ENCODE assay signal across 8 cellular contexts in the genomic region with DNA sequence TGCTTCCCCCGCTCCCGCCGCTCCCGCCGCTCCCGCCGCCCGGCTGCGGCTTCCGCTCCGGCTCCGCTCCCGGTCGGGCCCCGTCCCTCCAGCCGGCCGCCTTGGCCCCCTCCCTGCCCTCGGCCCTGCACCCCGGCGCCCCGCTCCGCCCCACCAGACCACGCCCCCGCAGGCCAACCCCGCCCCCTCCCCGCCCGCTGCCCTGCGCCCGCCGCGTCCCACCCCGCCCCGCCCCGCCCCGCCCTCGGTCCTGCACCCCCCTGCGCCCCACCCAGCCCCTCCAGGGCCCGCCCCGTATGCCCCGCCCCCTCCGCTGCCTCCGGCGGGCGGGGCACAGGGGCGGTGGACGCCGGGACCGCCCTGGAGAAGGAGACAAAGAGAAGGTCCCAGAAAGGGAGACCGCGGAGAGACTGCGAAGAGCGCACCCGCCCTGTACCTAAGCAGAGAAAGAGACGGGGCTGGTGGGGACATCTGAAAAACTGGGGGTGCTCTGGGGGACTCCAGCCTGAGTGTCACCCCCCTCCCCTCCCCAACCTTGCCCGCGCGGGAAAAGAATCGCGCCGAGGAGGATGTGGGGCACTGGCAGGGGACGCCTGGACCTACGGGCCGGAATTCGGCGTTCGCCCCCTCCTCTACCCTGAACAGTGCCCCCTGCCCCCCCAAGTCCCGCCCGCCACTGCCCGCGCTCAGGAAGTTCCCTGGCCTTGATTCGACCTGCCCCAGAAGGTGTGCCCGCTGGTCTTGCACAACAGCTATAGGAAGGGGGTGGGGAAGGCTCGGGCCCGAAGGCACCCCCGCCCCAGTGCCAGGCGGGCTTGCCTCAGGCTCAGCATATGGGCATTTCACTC. TPM values are rescaled to one million over a fixed set of nuclear protein-coding genes. Genes with fewer than 3 reads are reported as not detected.
DNase-seq lines count a peak whose midpoint lies in the region; ATAC-seq, FAIRE-seq and TF ChIP-seq lines count a peak whose summit lies in the region.

No MANE protein-coding gene starts in this region.

- ATAC-seq in A549: peak; percentile 66 to 72

- CTCF ChIA-PET in A549 (lab: Yijun Ruan, JAX): interaction anchor here (0.7 to 32.4 kb wide), 17 partner anchors 10 to 166 kb away, joined by 3 to 821 read pairs (median 4); a partner anchor contains a TSS

- intact Hi-C loops in left ventricle myocardium inferior (cut with micrococcal nuclease): no loop called here

- H3K36me3 ChIP-seq in left ventricle myocardium inferior (peaks cover 6% of the 10 kb centered on the region), rectal smooth muscle tissue (ENCODE audit: control insufficient read depth, insufficient read depth, low read length) (no peaks in the 10 kb centered on the region)

- peaks cover 30% of the 10 kb centered on the region for H3K4me1 Mint-ChIP-seq in T-helper 2 cell treated with Interferon-gamma antibody and Interleukin-4, amounts not matched to agents 5 μg/mL and 100 μg/mL, for 36 hours (ENCODE audit: low read depth)

- peak overlapping the region; percentile 77 for H3K9ac ChIP-seq in rectal smooth muscle tissue (ENCODE audit: low read length)

- TF ChIP-seq EP300 in A549 (IDR thresholded peaks at IDR 0.05): no peak; a peak in 1 of 5 replicates

- H3K27ac Mint-ChIP-seq in T-helper 2 cell treated with Interferon-gamma antibody and Interleukin-4, amounts not matched to agents 5 μg/mL and 100 μg/mL, for 36 hours: peak overlapping the region; percentile 98

- TF ChIP-seq CTCF in A549 (IDR thresholded peaks at IDR 0.05) (no peak), left ventricle myocardium inferior (IDR thresholded peaks at IDR 0.05; ENCODE audit: borderline replicate concordance) (no peak)

- H3K4me3 Mint-ChIP-seq in T-helper 2 cell treated with Interferon-gamma antibody and Interleukin-4, amounts not matched to agents 5 μg/mL and 100 μg/mL, for 36 hours: peak overlapping the region; percentile 91

- H3K9me3 Mint-ChIP-seq in T-helper 2 cell treated with Interferon-gamma antibody and Interleukin-4, amounts not matched to agents 5 μg/mL and 100 μg/mL, for 36 hours: no peaks in the 10 kb centered on the region

- H3K4me3 ChIP-seq in A549: peak overlapping the region; percentile 82
- H3K4me3 ChIP-seq in left ventricle myocardium inferior: peak overlapping the region; percentile 94
- H3K4me3 ChIP-seq in rectal smooth muscle tissue (ENCODE audit: low read length): peak overlapping the region; percentile 76

- peak overlapping the region; percentile 97 for H3K4me2 ChIP-seq in A549

- DNase-seq in A549 (ENCODE audit: low read depth in 1 of 2, low spot score in 1 of 2) (peak; percentile 73 to 78), GM19238 (ENCODE audit: insufficient read length, low spot score) (peak; percentile 86), NCI-H1048 (lab: John Stamatoyannopoulos, UW) (peak; percentile 31), amniotic stem cell (lab: John Stamatoyannopoulos, UW) (peak; percentile 70), left ventricle myocardium inferior (peak; percentile 84), urothelium cell line (ENCODE audit: low spot score) (peak; percentile 93)
- peak; percentile 76 for DNase-seq in T-helper 2 cell treated with Interferon-gamma antibody and Interleukin-4, amounts not matched to agents 5 μg/mL and 100 μg/mL, for 36 hours (ENCODE audit: low spot score)

- TF ChIP-seq RAD21 in A549 (conservative IDR thresholded peaks at IDR 0.05 in 1 of 2, IDR thresholded peaks at IDR 0.05 in 1 of 2): no peak

- H3K36me3 Mint-ChIP-seq in T-helper 2 cell treated with Interferon-gamma antibody and Interleukin-4, amounts not matched to agents 5 μg/mL and 100 μg/mL, for 36 hours (ENCODE audit: low read depth): peaks cover 6% of the 10 kb centered on the region

- H3K27me3 ChIP-seq in left ventricle myocardium inferior (ENCODE audit: low read depth) (no peaks in the 10 kb centered on the region), rectal smooth muscle tissue (ENCODE audit: control insufficient read depth, insufficient read depth, low read length) (no peaks in the 10 kb centered on the region)

- no peak for FAIRE-seq in A549 (lab: Jason Lieb, UNC)
- no peak for FAIRE-seq in urothelium cell line (lab: Jason Lieb, UNC)

- POLR2A ChIA-PET in A549 (lab: Yijun Ruan, JAX): interaction anchor here (0.7 to 1.9 kb wide), 6 partner anchors 9 to 379 kb away, joined by 3 to 20 read pairs (median 3); no protein-coding TSS in a partner anchor

- H3K27me3 Mint-ChIP-seq in T-helper 2 cell treated with Interferon-gamma antibody and Interleukin-4, amounts not matched to agents 5 μg/mL and 100 μg/mL, for 36 hours (ENCODE audit: low read depth): no peaks in the 10 kb centered on the region

- H3K4me1 ChIP-seq in A549 (peaks cover 75% of the 10 kb centered on the region), left ventricle myocardium inferior (peaks cover 53% of the 10 kb centered on the region), rectal smooth muscle tissue (ENCODE audit: control insufficient read depth, insufficient read depth, low read length) (peaks cover 9% of the 10 kb centered on the region)

- 0% methylated on average over 20 of the region's 76 CpGs for WGBS in A549 (ENCODE audit: missing lambda C conversion rate)

- H3K9me3 ChIP-seq in A549: no peaks in the 10 kb centered on the region
- H3K9me3 ChIP-seq in left ventricle myocardium inferior (replicated peaks): no peaks in the 10 kb centered on the region

- H3K27ac ChIP-seq in A549: peak overlapping the region; percentile 92 to 100
- H3K27ac ChIP-seq in left ventricle myocardium inferior (replicated peaks): peak overlapping the region; percentile 95
- peak overlapping the region; percentile 95 for H3K27ac ChIP-seq in rectal smooth muscle tissue (ENCODE audit: low read depth, low read length)

- TF ChIP-seq POLR2A in A549 (IDR thresholded peaks at IDR 0.05; ENCODE audit: low read length): peak; percentile 32

TF ChIP-seq in A549, 52 proteins besides CTCF, POLR2A, EP300 and RAD21:
- TF ChIP-seq RARB (CRISPR knock-in tag; IDR thresholded peaks at IDR 0.05): no peak
- TF ChIP-seq, protein P1, sequence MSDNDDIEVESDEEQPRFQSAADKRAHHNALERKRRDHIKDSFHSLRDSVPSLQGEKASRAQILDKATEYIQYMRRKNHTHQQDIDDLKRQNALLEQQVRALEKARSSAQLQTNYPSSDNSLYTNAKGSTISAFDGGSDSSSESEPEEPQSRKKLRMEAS (IDR thresholded peaks at IDR 0.05): peak; percentile 38; the same call in 1 of the 2 replicates
- TF ChIP-seq CEBPB (IDR thresholded peaks at IDR 0.05): peak; percentile 89 to 98
- no peak for TF ChIP-seq HOXB5 (CRISPR knock-in tag; IDR thresholded peaks at IDR 0.05)
- no peak for TF ChIP-seq RNF2 (IDR thresholded peaks at IDR 0.05; ENCODE audit: borderline replicate concordance, low read depth)
- TF ChIP-seq, protein P2, sequence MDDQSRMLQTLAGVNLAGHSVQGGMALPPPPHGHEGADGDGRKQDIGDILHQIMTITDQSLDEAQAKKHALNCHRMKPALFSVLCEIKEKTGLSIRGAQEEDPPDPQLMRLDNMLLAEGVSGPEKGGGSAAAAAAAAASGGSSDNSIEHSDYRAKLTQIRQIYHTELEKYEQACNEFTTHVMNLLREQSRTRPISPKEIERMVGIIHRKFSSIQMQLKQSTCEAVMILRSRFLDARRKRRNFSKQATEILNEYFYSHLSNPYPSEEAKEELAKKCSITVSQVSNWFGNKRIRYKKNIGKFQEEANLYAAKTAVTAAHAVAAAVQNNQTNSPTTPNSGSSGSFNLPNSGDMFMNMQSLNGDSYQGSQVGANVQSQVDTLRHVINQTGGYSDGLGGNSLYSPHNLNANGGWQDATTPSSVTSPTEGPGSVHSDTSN (IDR thresholded peaks at IDR 0.05): peak; percentile 47
- no peak for TF ChIP-seq CHD4 (IDR thresholded peaks at IDR 0.05; ENCODE audit: borderline replicate concordance)
- TF ChIP-seq CBX8 (IDR thresholded peaks at IDR 0.05): no peak
- TF ChIP-seq CHD2 (IDR thresholded peaks at IDR 0.05; ENCODE audit: low read length, partially characterized antibody): peak; percentile 29
- TF ChIP-seq, protein P3, sequence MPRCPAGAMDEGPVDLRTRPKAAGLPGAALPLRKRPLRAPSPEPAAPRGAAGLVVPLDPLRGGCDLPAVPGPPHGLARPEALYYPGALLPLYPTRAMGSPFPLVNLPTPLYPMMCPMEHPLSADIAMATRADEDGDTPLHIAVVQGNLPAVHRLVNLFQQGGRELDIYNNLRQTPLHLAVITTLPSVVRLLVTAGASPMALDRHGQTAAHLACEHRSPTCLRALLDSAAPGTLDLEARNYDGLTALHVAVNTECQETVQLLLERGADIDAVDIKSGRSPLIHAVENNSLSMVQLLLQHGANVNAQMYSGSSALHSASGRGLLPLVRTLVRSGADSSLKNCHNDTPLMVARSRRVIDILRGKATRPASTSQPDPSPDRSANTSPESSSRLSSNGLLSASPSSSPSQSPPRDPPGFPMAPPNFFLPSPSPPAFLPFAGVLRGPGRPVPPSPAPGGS (IDR thresholded peaks at IDR 0.05): peak; percentile 40; the same call in 2 of the 3 replicates
- 0 out of 2 replicates have a peak, but pooled peaks have one; percentile 39 for TF ChIP-seq MYC (IDR thresholded peaks at IDR 0.05; ENCODE audit: borderline replicate concordance, low read length)
- peak; percentile 41 for TF ChIP-seq SMC3 (IDR thresholded peaks at IDR 0.05)
- peak; percentile 23; the same call in 1 of the 2 replicates for TF ChIP-seq GATA3 (IDR thresholded peaks at IDR 0.05; ENCODE audit: borderline replicate concordance)
- TF ChIP-seq FOXS1 (CRISPR knock-in tag; IDR thresholded peaks at IDR 0.05): no peak
- no peak for TF ChIP-seq SREBF2 (IDR thresholded peaks at IDR 0.05)
- no peak for TF ChIP-seq FOSL2 (IDR thresholded peaks at IDR 0.05)
- TF ChIP-seq FOSL2 (CRISPR knock-in tag; IDR thresholded peaks at IDR 0.05): 0 out of 2 replicates have a peak, but pooled peaks have one; percentile 11
- TF ChIP-seq JUN (IDR thresholded peaks at IDR 0.05): peak; percentile 42 to 74; a peak in 4 of 5 replicates
- TF ChIP-seq RCOR1 (IDR thresholded peaks at IDR 0.05; ENCODE audit: low read depth, low read length): no peak
- TF ChIP-seq ESRRA (IDR thresholded peaks at IDR 0.05; ENCODE audit: borderline replicate concordance, low read length): no peak

RNA-seq across cellular contexts. Expression of a gene that starts 42.9 kb away (rescaled TPM):
- 13.3 and 20.4 TPM in 2 replicates for polyA plus RNA-seq in A549 (2011; rRNA removed)
- polyA plus RNA-seq in A549 (2012; cell fraction: cytosol; rRNA removed): 12.7 and 14.5 TPM in 2 replicates
- polyA plus RNA-seq in A549 (2012; cell fraction: nucleus; rRNA removed): 16.5 and 22.0 TPM in 2 replicates
- 16.1 to 22.6 TPM (median 19.8 TPM) in 3 replicates for polyA plus RNA-seq in A549 (2017; fragmentation: RNase III; extraction: RNeasy Plus Mini Kit Qiagen cat#74134 plus additional on column Dnase treatment)
- 22.3 and 22.9 TPM in 2 replicates for polyA minus RNA-seq in A549 (2011; rRNA and poly(A)+ RNA removed)
- total RNA-seq in left ventricle myocardium inferior: 36.9 TPM

Comparison
In these comparisons a context has a peak if more than half of its experiments do, and no peak if none do; other contexts are left out.
1. Peak in every context shown above with its lines: DNase-seq, ATAC-seq, H3K4me3 ChIP-seq and H3K27ac ChIP-seq.
2. DNase-seq: peak in every context shown above with its lines; median percentile 93 in urothelium cell line; 86 in GM19238; 84 in left ventricle myocardium inferior; 76 in T-helper 2 cell treated with Interferon-gamma antibody and Interleukin-4, amounts not matched to agents 5 μg/mL and 100 μg/mL, for 36 hours; 76 in A549; 70 in amniotic stem cell; 31 in NCI-H1048.